Comparison of ENCODE assay signal across 8 cellular contexts in genomic region chr16:21301168-21301894, GRCh38. TPM values are rescaled to one million over a fixed set of nuclear protein-coding genes. Genes with fewer than 3 reads are reported as not detected.
A peak's percentile ranks its signal among the peaks of the same experiment; 100 is the strongest.
DNase-seq lines count a peak whose midpoint lies in the region; ATAC-seq, FAIRE-seq and TF ChIP-seq lines count a peak whose summit lies in the region.

No MANE protein-coding gene starts in this region.

- no peaks in the 10 kb centered on the region for H3K36me3 Mint-ChIP-seq in activated CD4-positive, alpha-beta T cell treated with anti-CD3 and anti-CD28 coated beads, Interleukin-2, amount 10 ng/mL, durations not matched to agents 24 days and 14 days (ENCODE audit: low read depth)

- peak; percentile 74 for FAIRE-seq in endothelial cell of umbilical vein (lab: Jason Lieb, UNC)

- peak overlapping the region; percentile 86 for H3K4me3 Mint-ChIP-seq in activated CD4-positive, alpha-beta T cell treated with anti-CD3 and anti-CD28 coated beads, Interleukin-2, amount 10 ng/mL, durations not matched to agents 24 days and 14 days

- BruUV-seq in endothelial cell of umbilical vein (replicated peaks; lab: Mats Ljungman, UMichigan), result no TSS peak

- H3K4me1 ChIP-seq in BLaER1 (peaks cover 14% of the 10 kb centered on the region), endothelial cell of umbilical vein (ENCODE audit: control insufficient read depth, extremely low read depth, insufficient read depth, low read length) (peaks cover 6% of the 10 kb centered on the region), mononuclear cell (ENCODE audit: insufficient read depth, low read length) (peaks cover 22% of the 10 kb centered on the region), stomach smooth muscle (ENCODE audit: control insufficient read depth, insufficient read depth, low read length) (peaks cover 7% of the 10 kb centered on the region)

- peaks cover 25% of the 10 kb centered on the region for H3K4me1 Mint-ChIP-seq in activated CD4-positive, alpha-beta T cell treated with anti-CD3 and anti-CD28 coated beads, Interleukin-2, amount 10 ng/mL, durations not matched to agents 24 days and 14 days

- H2AFZ ChIP-seq in endothelial cell of umbilical vein (ENCODE audit: low read depth, low read length), result peak overlapping the region; percentile 80

- no peaks in the 10 kb centered on the region for H3K9me1 ChIP-seq in endothelial cell of umbilical vein (replicated peaks; ENCODE audit: control insufficient read depth, extremely low read depth, insufficient read depth, low read length)

- no peaks in the 10 kb centered on the region for H3K9me3 ChIP-seq in BLaER1
- H3K9me3 ChIP-seq in endothelial cell of umbilical vein (replicated peaks; ENCODE audit: control insufficient read depth, insufficient read depth, low read length), result no peaks in the 10 kb centered on the region
- no peaks in the 10 kb centered on the region for H3K9me3 ChIP-seq in mononuclear cell (ENCODE audit: low read depth, low read length)
- no peaks in the 10 kb centered on the region for H3K9me3 ChIP-seq in stomach smooth muscle (ENCODE audit: control insufficient read depth in 2 of 2, low read length in 2 of 2)

- H3K9ac ChIP-seq in BLaER1, result peak overlapping the region; percentile 76
- H3K9ac ChIP-seq in endothelial cell of umbilical vein (replicated peaks; ENCODE audit: extremely low read depth, insufficient read depth, low read length), result peak overlapping the region; percentile 33
- H3K9ac ChIP-seq in stomach smooth muscle (ENCODE audit: low read length in 2 of 2), result peak overlapping the region; percentile 43 to 68

- H3K27me3 ChIP-seq in BLaER1 (no peaks in the 10 kb centered on the region), endothelial cell of umbilical vein (ENCODE audit: control insufficient read depth in 2 of 2, insufficient read depth in 2 of 2, low read length in 2 of 2) (peaks cover 2 to 12% of the 10 kb centered on the region in 2 experiments), mononuclear cell (ENCODE audit: insufficient read depth, low read length) (no peaks in the 10 kb centered on the region), stomach smooth muscle (ENCODE audit: control insufficient read depth in 1 of 2, insufficient read depth in 2 of 2, low read length in 2 of 2) (no peaks in the 10 kb centered on the region)

- no peaks in the 10 kb centered on the region for H3K9me3 Mint-ChIP-seq in activated CD4-positive, alpha-beta T cell treated with anti-CD3 and anti-CD28 coated beads, Interleukin-2, amount 10 ng/mL, durations not matched to agents 24 days and 14 days

- H4K20me1 ChIP-seq in BLaER1 (no peaks in the 10 kb centered on the region), endothelial cell of umbilical vein (replicated peaks; ENCODE audit: control insufficient read depth, extremely low read depth, insufficient read depth, low read length) (no peaks in the 10 kb centered on the region)

- H3K4me2 ChIP-seq in BLaER1 (peak overlapping the region; percentile 96), endothelial cell of umbilical vein (ENCODE audit: insufficient read depth, low read length) (peak overlapping the region; percentile 83)

- no peaks in the 10 kb centered on the region for H3K79me2 ChIP-seq in endothelial cell of umbilical vein (ENCODE audit: control insufficient read depth, insufficient read depth, low read length)

- peak overlapping the region; percentile 83 for H3K4me3 ChIP-seq in BLaER1
- H3K4me3 ChIP-seq in endothelial cell of umbilical vein (replicated peaks in 1 of 3; ENCODE audit: insufficient read depth in 1 of 3, low read depth in 1 of 3, low read length in 3 of 3), result peak overlapping the region; percentile 61 to 65 (median 64)
- H3K4me3 ChIP-seq in mononuclear cell (ENCODE audit: low read length), result peak overlapping the region; percentile 40
- H3K4me3 ChIP-seq in stomach smooth muscle (ENCODE audit: low read length in 2 of 2), result peak overlapping the region; percentile 69 to 80

- dilution Hi-C loops in endothelial cell of umbilical vein (cut with MboI; ENCODE audit: extremely low pct_ligation_motif_present, low sequenced_read_pairs), result no loop called here

- intact Hi-C loops in activated CD4-positive, alpha-beta T cell treated with anti-CD3 and anti-CD28 coated beads, Interleukin-2, amount 10 ng/mL, durations not matched to agents 24 days and 14 days (cut with micrococcal nuclease), result loop anchor here (2.0 to 10.0 kb wide), 4 partner anchors 23 to 497 kb away; partner anchors contain the start of genes CRYM, ERI2, LDAF1 and REXO5
- intact Hi-C loops in endothelial cell of umbilical vein (cut with micrococcal nuclease), result loop anchor here (5.0 kb wide), 2 partner anchors 251 to 399 kb away; partner anchors contain the start of genes DCUN1D3 and LYRM1

- peak; percentile 15 to 40 for TF ChIP-seq CTCF in endothelial cell of umbilical vein (IDR thresholded peaks at IDR 0.05; ENCODE audit: extremely low read depth in 1 of 2, insufficient read depth in 1 of 2, low read depth in 1 of 2, low read length in 2 of 2)

- TF ChIP-seq POLR2A in endothelial cell of umbilical vein (IDR thresholded peaks at IDR 0.05; ENCODE audit: low read depth, low read length), result no peak

- peak overlapping the region; percentile 70 for H3K27ac Mint-ChIP-seq in activated CD4-positive, alpha-beta T cell treated with anti-CD3 and anti-CD28 coated beads, Interleukin-2, amount 10 ng/mL, durations not matched to agents 24 days and 14 days

- ATAC-seq in GM19025 (IDR thresholded peaks at IDR 0.05; ENCODE audit: low read depth, unreplicated experiment) (peak; percentile 62), HG03139 (IDR thresholded peaks at IDR 0.05; ENCODE audit: unreplicated experiment) (peak; percentile 54)

- DNase-seq in NCI-H2227 treated with DMSO at 0.1 percent for 48 hours (lab: John Stamatoyannopoulos, UW) (peak; percentile 7), endothelial cell of umbilical vein (ENCODE audit: low read depth, low spot score) (peak; percentile 79)
- peak; percentile 84 for DNase-seq in activated CD4-positive, alpha-beta T cell treated with anti-CD3 and anti-CD28 coated beads, Interleukin-2, amount 10 ng/mL, durations not matched to agents 24 days and 14 days

- H3K27me3 Mint-ChIP-seq in activated CD4-positive, alpha-beta T cell treated with anti-CD3 and anti-CD28 coated beads, Interleukin-2, amount 10 ng/mL, durations not matched to agents 24 days and 14 days, result peaks cover 26% of the 10 kb centered on the region

- no peaks in the 10 kb centered on the region for H3K36me3 ChIP-seq in BLaER1
- H3K36me3 ChIP-seq in endothelial cell of umbilical vein (ENCODE audit: control insufficient read depth in 2 of 2, extremely low read depth in 1 of 2, insufficient read depth in 2 of 2, low read length in 2 of 2), result no peaks in the 10 kb centered on the region
- no peaks in the 10 kb centered on the region for H3K36me3 ChIP-seq in stomach smooth muscle (ENCODE audit: control insufficient read depth in 2 of 2, insufficient read depth in 2 of 2, low read length in 2 of 2)

- H3K27ac ChIP-seq in BLaER1 (peak overlapping the region; percentile 47), endothelial cell of umbilical vein (ENCODE audit: insufficient read depth, low read depth, low read length) (no peak overlapping the region), stomach smooth muscle (ENCODE audit: low read length) (peak overlapping the region; percentile 31)

- CTCF ChIA-PET in endothelial cell of umbilical vein (lab: Charles Lee), result interaction anchor here (0.7 to 4.6 kb wide), 30 partner anchors 10 to 1394 kb away, joined by 3 to 132 read pairs (median 5); partner anchors contain the start of genes CRYM, ERI2, LDAF1 and REXO5

- POLR2A ChIA-PET in endothelial cell of umbilical vein (lab: Charles Lee), result interaction anchor here (0.6 to 1.0 kb wide), 2 partner anchors 145 to 413 kb away, joined by 4 read pairs; no protein-coding TSS in a partner anchor

TF ChIP-seq in endothelial cell of umbilical vein, 7 proteins besides CTCF, POLR2A, EP300 and RAD21:
- TF ChIP-seq, protein P1, sequence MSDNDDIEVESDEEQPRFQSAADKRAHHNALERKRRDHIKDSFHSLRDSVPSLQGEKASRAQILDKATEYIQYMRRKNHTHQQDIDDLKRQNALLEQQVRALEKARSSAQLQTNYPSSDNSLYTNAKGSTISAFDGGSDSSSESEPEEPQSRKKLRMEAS (IDR thresholded peaks at IDR 0.05; ENCODE audit: insufficient read depth, insufficient read length), result no peak
- no peak for TF ChIP-seq GATA2 (IDR thresholded peaks at IDR 0.05; ENCODE audit: insufficient read depth, insufficient read length, low read depth, low read length)
- no peak for TF ChIP-seq EZH2 (IDR thresholded peaks at IDR 0.05; ENCODE audit: borderline replicate concordance, low read depth, low read length, severe bottlenecking)
- no peak for TF ChIP-seq FOS (IDR thresholded peaks at IDR 0.05; ENCODE audit: borderline replicate concordance, insufficient read depth, low read length)
- TF ChIP-seq JUN (IDR thresholded peaks at IDR 0.05; ENCODE audit: borderline replicate concordance, insufficient read depth, insufficient read length, low read depth), result no peak
- TF ChIP-seq POLR2AphosphoS5 (IDR thresholded peaks at IDR 0.05; ENCODE audit: insufficient read depth, low read depth, low read length), result no peak
- peak; percentile 67 for TF ChIP-seq MYC (IDR thresholded peaks at IDR 0.05; ENCODE audit: low read depth, low read length)

RNA-seq across cellular contexts. Expression of gene CRYM, which starts 23.2 kb away (rescaled TPM):
- total RNA-seq in activated CD4-positive, alpha-beta T cell treated with anti-CD3 and anti-CD28 coated beads, Interleukin-2, amount 10 ng/mL, durations not matched to agents 24 days and 14 days, result not detected in 2 replicates
- not detected in 2 replicates for total RNA-seq in endothelial cell of umbilical vein
- polyA plus RNA-seq in endothelial cell of umbilical vein, result not detected in 2 replicates
- polyA plus RNA-seq in endothelial cell of umbilical vein (2011; cell fraction: cytosol; rRNA removed), result not detected in 2 replicates
- not detected in 2 replicates for polyA plus RNA-seq in endothelial cell of umbilical vein (2011; cell fraction: nucleus; rRNA removed)
- polyA plus RNA-seq in endothelial cell of umbilical vein (2012), result not detected in 2 replicates
- not detected in 2 replicates for polyA minus RNA-seq in endothelial cell of umbilical vein
- not detected for polyA minus RNA-seq in endothelial cell of umbilical vein (2011; cell fraction: cytosol; rRNA and poly(A)+ RNA removed)
- not detected in 2 replicates for polyA minus RNA-seq in endothelial cell of umbilical vein (2011; cell fraction: nucleus; rRNA and poly(A)+ RNA removed)
- total RNA-seq in mononuclear cell, result 0.84 TPM

Comparison
In these comparisons a context has a peak if more than half of its experiments do, and no peak if none do; other contexts are left out.
1. DNase-seq: peak in every context shown above with its lines; median percentile 84 in activated CD4-positive, alpha-beta T cell treated with anti-CD3 and anti-CD28 coated beads, Interleukin-2, amount 10 ng/mL, durations not matched to agents 24 days and 14 days; 79 in endothelial cell of umbilical vein; 7 in NCI-H2227 treated with DMSO at 0.1 percent for 48 hours.